In the genomic region with DNA sequence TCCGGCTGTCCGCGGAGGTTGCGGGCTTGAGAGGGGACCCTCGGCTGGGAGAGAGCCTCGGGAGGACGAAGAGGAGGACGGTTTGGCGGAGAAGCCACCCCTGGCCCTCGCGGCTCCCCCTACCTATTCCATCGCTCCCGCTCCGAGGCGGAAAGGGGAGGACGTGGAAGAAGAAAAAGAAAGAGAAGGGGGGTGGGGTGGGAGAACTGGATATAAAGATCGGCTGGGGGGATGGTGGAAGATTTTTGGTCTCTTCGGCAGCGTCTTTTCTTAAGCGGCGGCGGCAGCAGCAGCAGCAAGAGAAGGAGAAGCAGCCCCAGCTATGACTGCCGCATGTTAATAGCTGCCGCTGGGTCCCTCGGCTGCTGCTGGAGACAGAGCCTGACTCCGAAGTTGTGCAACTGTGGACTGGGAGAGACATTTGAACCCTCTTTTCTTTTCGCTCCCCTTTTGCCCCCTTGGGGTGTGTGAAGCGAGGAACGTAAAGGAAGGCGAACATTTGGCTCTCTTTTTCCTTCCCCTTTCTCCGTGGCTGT, we compare ENCODE assay signal across 8 cellular contexts. TPM values are rescaled to one million over a fixed set of nuclear protein-coding genes. Genes with fewer than 3 reads are reported as not detected.
A peak's percentile ranks its signal among the peaks of the same experiment; 100 is the strongest.
DNase-seq lines count a peak whose midpoint lies in the region; ATAC-seq and TF ChIP-seq lines count a peak whose summit lies in the region.

No MANE protein-coding gene starts in this region.

- no peaks in the 10 kb centered on the region for H3K9me2 ChIP-seq in neural cell (ENCODE audit: insufficient read depth, low read length)

- no peak for TF ChIP-seq EP300 in neural cell (conservative IDR thresholded peaks at IDR 0.05; ENCODE audit: poor library complexity, severe bottlenecking)

- H3K4me1 ChIP-seq in NT2/D1 (ENCODE audit: insufficient read depth, insufficient read length) (no peaks in the 10 kb centered on the region), Caco-2 (peaks cover 21% of the 10 kb centered on the region), body of pancreas (peaks cover 24% of the 10 kb centered on the region)

- H3K4me1 Mint-ChIP-seq in Caco-2 (ENCODE audit: low read depth, unreplicated experiment): peaks cover 8% of the 10 kb centered on the region

- peaks cover 10% of the 10 kb centered on the region for H3K36me3 Mint-ChIP-seq in Caco-2 (ENCODE audit: insufficient read depth, unreplicated experiment)

- H2AFZ ChIP-seq in neural cell (ENCODE audit: low read depth, low read length): peak overlapping the region; percentile 66

- H3K27ac Mint-ChIP-seq in Caco-2 (ENCODE audit: unreplicated experiment): no peak overlapping the region

- no TSS peak for BruUV-seq in Caco-2 (replicated peaks; lab: Mats Ljungman, UMichigan)

- WGBS in body of pancreas, 2 donors: 0 to 1% methylated on average over 31 of the region's 31 CpGs

- ATAC-seq in GM19351 (IDR thresholded peaks at IDR 0.05; ENCODE audit: unreplicated experiment) (no peak), body of pancreas (no peak)

- POLR2A ChIA-PET in Caco-2 (lab: Charles Lee): no interaction called here

- no peak overlapping the region for H3K4me3 Mint-ChIP-seq in Caco-2 (ENCODE audit: unreplicated experiment)

- H3K4me2 ChIP-seq in neural cell (ENCODE audit: low read length): no peak overlapping the region

- no peaks in the 10 kb centered on the region for H3F3A ChIP-seq in neural cell (ENCODE audit: insufficient read depth, low read length, poor library complexity, severe bottlenecking)

- no peak for TF ChIP-seq POLR2A in body of pancreas (IDR thresholded peaks at IDR 0.05)

- H3K27me3 Mint-ChIP-seq in Caco-2 (ENCODE audit: insufficient read depth, unreplicated experiment): no peaks in the 10 kb centered on the region

- intact Hi-C loops in Caco-2 (cut with micrococcal nuclease; ENCODE audit: unreplicated experiment): loop anchor here (10.0 kb wide), 2 partner anchors 354 to 356 kb away; no protein-coding TSS in a partner anchor
- intact Hi-C loops in body of pancreas (cut with DNase I): no loop called here

- peak; percentile 39 for TF ChIP-seq RAD21 in neural cell (conservative IDR thresholded peaks at IDR 0.05)

- H3K27ac ChIP-seq in neural cell (ENCODE audit: low read length) (peak overlapping the region; percentile 92), body of pancreas (no peak overlapping the region)

- CTCF ChIA-PET in Caco-2 (lab: Charles Lee): no interaction called here

- peaks cover 63% of the 10 kb centered on the region for H3K79me2 ChIP-seq in neural cell (replicated peaks; ENCODE audit: insufficient read depth, low read length)

- H4K20me1 ChIP-seq in neural cell (ENCODE audit: insufficient read depth): peaks cover 15% of the 10 kb centered on the region

- H3K36me3 ChIP-seq in NT2/D1 (ENCODE audit: insufficient read depth, insufficient read length, low read length) (no peaks in the 10 kb centered on the region), neural cell (ENCODE audit: insufficient read depth, low read length) (no peaks in the 10 kb centered on the region), Caco-2 (ENCODE audit: control insufficient read depth, insufficient read depth, low read length) (no peaks in the 10 kb centered on the region), body of pancreas (replicated peaks in 1 of 2; ENCODE audit: insufficient read depth in 1 of 2, low read depth in 2 of 2) (no peaks in the 10 kb centered on the region)

- H3K9ac ChIP-seq in NT2/D1 (ENCODE audit: insufficient read length, low read depth): peak overlapping the region; percentile 70
- H3K9ac ChIP-seq in neural cell (ENCODE audit: low read length): peak overlapping the region; percentile 90

- peak; percentile 12 for DNase-seq in Daoy (ENCODE audit: low read depth)
- no peak for DNase-seq in NT2/D1 (ENCODE audit: low read depth, low spot score)
- peak; percentile 2 for DNase-seq in fibroblast of peridontal ligament (ENCODE audit: extremely low read depth)
- DNase-seq in Caco-2: no peak
- no peak for DNase-seq in body of pancreas
- DNase-seq in NCI-H2107 treated with DMSO at 0.1 percent for 48 hours (lab: John Stamatoyannopoulos, UW; ENCODE audit: unreplicated experiment): no peak

- H3K9me3 Mint-ChIP-seq in Caco-2 (ENCODE audit: unreplicated experiment): peaks cover 6% of the 10 kb centered on the region

- H3K9me3 ChIP-seq in NT2/D1 (ENCODE audit: insufficient read depth, low read length) (no peaks in the 10 kb centered on the region), neural cell (ENCODE audit: low read length) (no peaks in the 10 kb centered on the region), Caco-2 (no peaks in the 10 kb centered on the region), body of pancreas (no peaks in the 10 kb centered on the region)

- TF ChIP-seq CTCF in neural cell (IDR thresholded peaks at IDR 0.05; ENCODE audit: poor library complexity, severe bottlenecking) (no peak), Caco-2 (IDR thresholded peaks at IDR 0.05; ENCODE audit: insufficient read depth in 1 of 2, low read depth in 1 of 2, low read length in 1 of 2, severe bottlenecking in 1 of 2, unreplicated experiment in 1 of 2) (no peak), body of pancreas (IDR thresholded peaks at IDR 0.05) (no peak)

- peak overlapping the region; percentile 61 for H3K4me3 ChIP-seq in NT2/D1 (ENCODE audit: insufficient read length, low read depth)
- peak overlapping the region; percentile 91 for H3K4me3 ChIP-seq in neural cell (ENCODE audit: low read length)
- H3K4me3 ChIP-seq in Caco-2 (ENCODE audit: low read depth, low read length): no peak overlapping the region
- H3K4me3 ChIP-seq in body of pancreas: no peak overlapping the region

- H3K27me3 ChIP-seq in NT2/D1 (ENCODE audit: insufficient read depth, insufficient read length): peaks cover 42% of the 10 kb centered on the region
- H3K27me3 ChIP-seq in neural cell (ENCODE audit: insufficient read depth, low read depth, low read length): no peaks in the 10 kb centered on the region
- no peaks in the 10 kb centered on the region for H3K27me3 ChIP-seq in Caco-2 (replicated peaks; ENCODE audit: control insufficient read depth, insufficient read depth, low read length)
- H3K27me3 ChIP-seq in body of pancreas: peaks cover 0 to 17% of the 10 kb centered on the region in 2 donors

TF ChIP-seq in neural cell, 6 proteins besides CTCF, POLR2A, EP300 and RAD21:
- TF ChIP-seq POLR2AphosphoS5 (IDR thresholded peaks at IDR 0.05) (peak; percentile 29), TAF1 (IDR thresholded peaks at IDR 0.05; ENCODE audit: low read depth) (no peak), SMC3 (conservative IDR thresholded peaks at IDR 0.05; ENCODE audit: poor library complexity) (no peak)

RNA-seq across cellular contexts. Expression of gene ADGRL3, which starts 0.9 kb away (rescaled TPM):
- 1.8 and 4.6 TPM in 2 replicates for total RNA-seq in Daoy (2014; rRNA removed; shearing (Covaris generic))
- polyA plus RNA-seq in neural cell: 90.1 and 99.4 TPM in 2 replicates
- 440 and 487 TPM in 2 replicates for polyA minus RNA-seq in neural cell
- 1.5 and 1.9 TPM in 2 replicates for total RNA-seq in Caco-2 (2022)
- total RNA-seq in body of pancreas: 1 to 10 TPM in 1 of 2 donors, under 1 TPM in 1; 0.33 to 1.0 TPM

Comparison
In these comparisons a context has a peak if more than half of its experiments do, and no peak if none do; other contexts are left out.
1. DNase-seq: peak in Daoy (single experiment) and fibroblast of peridontal ligament (single experiment); none in NT2/D1 (single experiment), Caco-2 (0 of 2), body of pancreas (0 of 4) and NCI-H2107 treated with DMSO at 0.1 percent for 48 hours (single experiment).
2. H3K4me3 ChIP-seq: peak in NT2/D1 (single experiment) and neural cell (single experiment); none in Caco-2 (single experiment) and body of pancreas (0 of 2).